Comparison of ENCODE assay signal across 9 cellular contexts in the genomic region with DNA sequence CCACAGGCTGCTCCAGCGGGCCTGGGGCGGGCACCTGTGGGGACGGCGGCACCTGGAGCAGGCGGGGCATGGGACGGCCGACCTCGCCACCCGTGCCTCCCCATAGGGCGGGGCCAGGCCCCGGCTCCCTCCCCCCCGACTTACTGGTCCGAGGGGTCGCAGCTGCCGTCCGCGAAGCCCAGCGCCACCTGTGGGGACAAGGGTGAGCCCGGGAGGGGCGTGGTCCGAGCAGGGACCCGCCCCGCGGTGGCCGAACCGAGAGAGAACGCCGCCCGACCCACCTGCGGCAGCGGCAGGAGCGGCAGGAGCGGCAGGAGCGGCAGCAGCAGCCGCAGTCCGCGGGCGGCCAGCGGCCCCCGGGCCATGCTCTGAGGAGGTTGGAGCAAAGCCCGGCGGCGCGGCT. TPM values are rescaled to one million over a fixed set of nuclear protein-coding genes. Genes with fewer than 3 reads are reported as not detected.
DNase-seq lines count a peak whose midpoint lies in the region; ATAC-seq, FAIRE-seq and TF ChIP-seq lines count a peak whose summit lies in the region.
"Had no signal": no experiment of that assay in that cellular context is flagged by ENCODE, and none has a peak within 500 bp of the region (broad histone marks: within the 10 kb centered on the region; RNA-seq: fewer than 3 reads in every experiment).

A gene (minus strand): TSS at position 379 of the 403 bp plus-strand sequence. CDS start 14 bp downstream, at position 365.

- intact Hi-C loops in tibial artery (cut with DNase I; ENCODE audit: low total_unique reads), result no loop called here

- H2AFZ ChIP-seq in keratinocyte (ENCODE audit: control insufficient read depth, low read length), result peak within 1 kb of the TSS; percentile 51

- no peak for DNase-seq in activated CD4-positive, alpha-beta memory T cell treated with anti-CD3 and anti-CD28 coated beads, Interleukin-2, amount 10 ng/mL, durations not matched to agents 7 days and 5 days
- DNase-seq in keratinocyte (ENCODE audit: low read depth, low spot score), result no peak
- peak; percentile 41 to 83 for DNase-seq in tibial artery
- no peak for DNase-seq in HPDE6-E6E7 (ENCODE audit: extremely low spot score)
- no peak for DNase-seq in COLO829 (ENCODE audit: low spot score)
- DNase-seq in GM20000 (ENCODE audit: low spot score), result no peak

- H3K27me3 ChIP-seq in keratinocyte (ENCODE audit: control insufficient read depth, extremely low read depth, insufficient read depth, low read length) (peaks cover 6% of the 10 kb centered on the region), tibial artery (peaks cover 0 to 29% of the 10 kb centered on the region in 2 donors)

- no peaks in the 10 kb centered on the region for H3K36me3 Mint-ChIP-seq in activated CD4-positive, alpha-beta memory T cell treated with anti-CD3 and anti-CD28 coated beads, Interleukin-2, amount 10 ng/mL, durations not matched to agents 7 days and 5 days (ENCODE audit: low read depth)

- peak; percentile 31 for TF ChIP-seq POLR2A in GM18951 (IDR thresholded peaks at IDR 0.05; ENCODE audit: extremely low read depth, insufficient read depth, insufficient read length)

- H3K79me2 ChIP-seq in keratinocyte (ENCODE audit: control insufficient read depth, insufficient read depth, low read length), result no peaks in the 10 kb centered on the region

- no peaks in the 10 kb centered on the region for H3K9me1 ChIP-seq in keratinocyte (ENCODE audit: control insufficient read depth, extremely low read depth, insufficient read depth, low read length)

- peak in 1 of 3 experiments; percentile 3 for TF ChIP-seq CTCF in keratinocyte (optimal IDR thresholded peaks at IDR 0.05 in 1 of 3, IDR thresholded peaks at IDR 0.05 in 1 of 3, conservative IDR thresholded peaks at IDR 0.05 in 1 of 3; ENCODE audit: extremely low read depth in 1 of 3, insufficient read depth in 2 of 3, low read length in 3 of 3)
- no peak for TF ChIP-seq CTCF in tibial artery (IDR thresholded peaks at IDR 0.05)
- TF ChIP-seq CTCF in GM20000 (IDR thresholded peaks at IDR 0.05; ENCODE audit: extremely low read depth, missing control alignments), result no peak

- peaks cover 4% of the 10 kb centered on the region for H3K4me1 Mint-ChIP-seq in activated CD4-positive, alpha-beta memory T cell treated with anti-CD3 and anti-CD28 coated beads, Interleukin-2, amount 10 ng/mL, durations not matched to agents 7 days and 5 days

- H3K4me3 Mint-ChIP-seq in activated CD4-positive, alpha-beta memory T cell treated with anti-CD3 and anti-CD28 coated beads, Interleukin-2, amount 10 ng/mL, durations not matched to agents 7 days and 5 days, result peak within 1 kb of the TSS; percentile 63

- H3K4me2 ChIP-seq in keratinocyte (ENCODE audit: control insufficient read depth, extremely low read depth, insufficient read depth, low read depth, low read length), result peak within 1 kb of the TSS; percentile 62

- POLR2A ChIA-PET in activated CD4-positive, alpha-beta memory T cell treated with anti-CD3 and anti-CD28 coated beads, Interleukin-2, amount 10 ng/mL, durations not matched to agents 7 days and 5 days (lab: Charles Lee), result interaction anchor here (1.6 kb wide), 1 partner anchor 10 kb away, joined by 7 read pairs; no protein-coding TSS in a partner anchor

- no peak within 1 kb of the TSS for H3K27ac Mint-ChIP-seq in activated CD4-positive, alpha-beta memory T cell treated with anti-CD3 and anti-CD28 coated beads, Interleukin-2, amount 10 ng/mL, durations not matched to agents 7 days and 5 days

- H3K27ac ChIP-seq in keratinocyte (ENCODE audit: control insufficient read depth, insufficient read depth, low read length) (no peak within 1 kb of the TSS), tibial artery (peak within 1 kb of the TSS; percentile 20 to 69)

- FAIRE-seq in keratinocyte (lab: Jason Lieb, UNC), result no peak
- FAIRE-seq: colon had no signal

- H3K4me3 ChIP-seq in keratinocyte (ENCODE audit: control insufficient read depth in 2 of 3, extremely low read depth in 1 of 3, insufficient read depth in 2 of 3, low read depth in 1 of 3, low read length in 3 of 3) (peak within 1 kb of the TSS; percentile 46 to 56 (median 48)), tibial artery (peak within 1 kb of the TSS; percentile 51 to 59)

- H3K9me3 ChIP-seq in keratinocyte (ENCODE audit: control insufficient read depth, low read depth, low read length), result no peaks in the 10 kb centered on the region
- H3K9me3 ChIP-seq in tibial artery, result no peaks in the 10 kb centered on the region

- no peaks in the 10 kb centered on the region for H3K9me3 Mint-ChIP-seq in activated CD4-positive, alpha-beta memory T cell treated with anti-CD3 and anti-CD28 coated beads, Interleukin-2, amount 10 ng/mL, durations not matched to agents 7 days and 5 days

- CTCF ChIA-PET in activated CD4-positive, alpha-beta memory T cell treated with anti-CD3 and anti-CD28 coated beads, Interleukin-2, amount 10 ng/mL, durations not matched to agents 7 days and 5 days (lab: Charles Lee), result interaction anchor here (0.6 to 1.0 kb wide), 2 partner anchors 10 to 126 kb away, joined by 4 to 7 read pairs; no protein-coding TSS in a partner anchor

- ATAC-seq in HG02981 (IDR thresholded peaks at IDR 0.05; ENCODE audit: unreplicated experiment), result peak; percentile 20

- peaks cover under 1% of the 10 kb centered on the region for H3K27me3 Mint-ChIP-seq in activated CD4-positive, alpha-beta memory T cell treated with anti-CD3 and anti-CD28 coated beads, Interleukin-2, amount 10 ng/mL, durations not matched to agents 7 days and 5 days

- in situ Hi-C loops in GM18951 (cut with MboI; ENCODE audit: low sequenced_read_pairs, unreplicated experiment), result no loop called here

- H3K4me1 ChIP-seq in keratinocyte (ENCODE audit: control insufficient read depth, extremely low read depth, insufficient read depth, low read length) (no peaks in the 10 kb centered on the region), tibial artery (peaks cover 0 to 20% (median 16%) of the 10 kb centered on the region in 4 donors)

- H4K20me1 ChIP-seq in keratinocyte (ENCODE audit: control insufficient read depth, extremely low read depth, insufficient read depth, low read length), result no peaks in the 10 kb centered on the region

- H3K36me3 ChIP-seq in keratinocyte (ENCODE audit: control insufficient read depth in 2 of 2, extremely low read depth in 1 of 2, insufficient read depth in 2 of 2, low read length in 2 of 2) (no peaks in the 10 kb centered on the region), tibial artery (no peaks in the 10 kb centered on the region)

- peak within 1 kb of the TSS; percentile 37 for H3K9ac ChIP-seq in keratinocyte (ENCODE audit: control insufficient read depth, extremely low read depth, insufficient read depth, low read length)

- dilution Hi-C loops in keratinocyte (cut with MboI; ENCODE audit: extremely low pct_ligation_motif_present, low sequenced_read_pairs), result no loop called here

RNA-seq across cellular contexts. Expression of the gene that starts here (rescaled TPM):
- total RNA-seq in activated CD4-positive, alpha-beta memory T cell treated with anti-CD3 and anti-CD28 coated beads, Interleukin-2, amount 10 ng/mL, durations not matched to agents 7 days and 5 days, result not detected
- polyA plus RNA-seq in keratinocyte, result 0.10 to 0.35 TPM (median 0.10 TPM) in 3 replicates
- not detected for polyA plus RNA-seq in keratinocyte (2011; ENCODE audit: low read depth)
- 0.14 and 0.17 TPM in 2 replicates for polyA plus RNA-seq in keratinocyte (2011; cell fraction: cytosol; rRNA removed)
- polyA plus RNA-seq in keratinocyte (2011; cell fraction: nucleus; rRNA removed), result 0.18 and 0.41 TPM in 2 replicates
- 0.17 and 0.31 TPM in 2 replicates for polyA plus RNA-seq in keratinocyte (2012; ENCODE audit: low replicate concordance)
- 2.0 TPM in 1 of 3 replicates, not detected in the others for polyA minus RNA-seq in keratinocyte
- not detected for polyA minus RNA-seq in keratinocyte (2011; cell fraction: cytosol; rRNA and poly(A)+ RNA removed)
- polyA minus RNA-seq in keratinocyte (2011; cell fraction: nucleus; rRNA and poly(A)+ RNA removed), result not detected in 2 replicates

Comparison
In these comparisons a context has a peak if more than half of its experiments do, and no peak if none do; other contexts are left out.
1. DNase-seq: peak in tibial artery (2 of 2); none in activated CD4-positive, alpha-beta memory T cell treated with anti-CD3 and anti-CD28 coated beads, Interleukin-2, amount 10 ng/mL, durations not matched to agents 7 days and 5 days (single experiment), keratinocyte (single experiment), HPDE6-E6E7 (single experiment), COLO829 (single experiment) and GM20000 (single experiment).